1 cellular context compared by ENCODE assay signal in the genomic region with DNA sequence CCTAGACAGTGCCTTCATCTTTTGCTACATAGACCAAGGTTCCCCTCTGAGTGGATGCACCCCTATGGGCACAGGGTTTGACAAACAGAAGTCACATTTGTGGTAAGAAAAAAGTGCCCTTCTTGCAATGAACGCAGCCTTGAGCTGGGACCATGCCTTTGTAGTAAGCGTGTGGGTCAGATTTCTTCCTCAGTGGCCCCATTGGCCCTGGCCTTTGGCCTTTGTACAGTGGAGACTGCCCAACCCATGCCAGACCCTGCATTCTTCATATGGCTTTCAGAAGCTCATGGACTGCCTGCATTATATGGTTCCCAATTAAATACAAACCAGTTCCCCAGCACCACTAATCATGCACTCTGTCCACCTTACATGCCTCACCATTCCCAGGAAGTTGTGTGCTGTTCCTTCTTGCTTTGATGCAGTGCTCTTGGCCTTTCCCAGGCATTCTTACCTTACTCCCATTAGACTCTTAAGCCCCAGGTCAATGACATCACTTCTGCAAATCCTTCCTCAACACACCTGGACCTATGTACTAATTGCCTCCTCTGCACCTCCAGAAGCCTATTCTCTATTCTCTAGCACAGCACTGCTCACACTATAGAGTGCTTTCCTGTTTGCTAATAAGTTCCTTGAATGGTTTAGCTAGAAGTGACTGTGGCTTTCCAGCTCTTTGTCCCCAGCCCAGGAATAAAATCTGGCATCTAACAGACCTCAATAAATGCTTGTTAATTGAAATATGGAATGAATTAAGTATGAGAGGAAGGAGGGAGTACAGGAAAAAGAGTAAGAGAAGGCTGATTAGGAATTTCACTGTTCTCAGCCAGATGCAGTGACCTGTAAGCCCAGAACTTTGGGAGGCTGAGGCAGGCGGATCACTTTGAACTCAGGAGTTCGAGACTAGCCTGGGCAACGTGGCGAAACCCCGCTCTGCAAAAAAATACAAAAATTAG.
TF ChIP-seq lines count a peak whose summit lies in the region.

No MANE protein-coding gene starts in this region.

TF ChIP-seq in SK-N-SH treated with all-trans-retinoic acid at 6 μM for 48 hours, 23 proteins besides CTCF, POLR2A, EP300 and RAD21 (continued from another document):
- no peak for TF ChIP-seq ZFP30 (CRISPR knock-in tag; IDR thresholded peaks at IDR 0.05)
- TF ChIP-seq, protein P1, sequence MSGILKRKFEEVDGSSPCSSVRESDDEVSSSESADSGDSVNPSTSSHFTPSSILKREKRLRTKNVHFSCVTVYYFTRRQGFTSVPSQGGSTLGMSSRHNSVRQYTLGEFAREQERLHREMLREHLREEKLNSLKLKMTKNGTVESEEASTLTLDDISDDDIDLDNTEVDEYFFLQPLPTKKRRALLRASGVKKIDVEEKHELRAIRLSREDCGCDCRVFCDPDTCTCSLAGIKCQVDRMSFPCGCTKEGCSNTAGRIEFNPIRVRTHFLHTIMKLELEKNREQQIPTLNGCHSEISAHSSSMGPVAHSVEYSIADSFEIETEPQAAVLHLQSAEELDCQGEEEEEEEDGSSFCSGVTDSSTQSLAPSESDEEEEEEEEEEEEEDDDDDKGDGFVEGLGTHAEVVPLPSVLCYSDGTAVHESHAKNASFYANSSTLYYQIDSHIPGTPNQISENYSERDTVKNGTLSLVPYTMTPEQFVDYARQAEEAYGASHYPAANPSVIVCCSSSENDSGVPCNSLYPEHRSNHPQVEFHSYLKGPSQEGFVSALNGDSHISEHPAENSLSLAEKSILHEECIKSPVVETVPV (CRISPR knock-in tag; IDR thresholded peaks at IDR 0.05), result no peak
- TF ChIP-seq ZC3H10 (CRISPR knock-in tag; IDR thresholded peaks at IDR 0.05), result no peak
- TF ChIP-seq ZNF565 (CRISPR knock-in tag; conservative IDR thresholded peaks at IDR 0.05; ENCODE audit: low read depth), result no peak
- TF ChIP-seq TCF4 (CRISPR knock-in tag; IDR thresholded peaks at IDR 0.05; ENCODE audit: borderline replicate concordance), result peak; percentile 74
- TF ChIP-seq SNAI2 (CRISPR knock-in tag; IDR thresholded peaks at IDR 0.05), result no peak
- no peak for TF ChIP-seq ZFP3 (CRISPR knock-in tag; IDR thresholded peaks at IDR 0.05)
TF ChIP-seq in SK-N-SH treated with all-trans-retinoic acid at 6 μM for 48 hours: peak in this region for 2.
